In genomic region chr6:154390034-154390433, GRCh38 we compare ENCODE assay signal across 25 cellular contexts. TPM values are rescaled to one million over a fixed set of nuclear protein-coding genes. Genes with fewer than 3 reads are reported as not detected.
DNase-seq lines count a peak whose midpoint lies in the region; ATAC-seq, FAIRE-seq and TF ChIP-seq lines count a peak whose summit lies in the region.
"Had no signal": no experiment of that assay in that cellular context is flagged by ENCODE, and none has a peak within 500 bp of the region (broad histone marks: within the 10 kb centered on the region; RNA-seq: fewer than 3 reads in every experiment).

No MANE protein-coding gene starts in this region.

- POLR2A ChIA-PET in HepG2 (lab: Yijun Ruan, JAX), result no interaction called here

- 82% methylated on average over 1 of the region's 1 CpG for WGBS in mammary epithelial cell (ENCODE audit: low coverage, missing lambda C conversion rate)
- 97% methylated on average over 1 of the region's 1 CpG for WGBS in HepG2 (ENCODE audit: low lambda C conversion rate)

- no peaks in the 10 kb centered on the region for H4K20me1 ChIP-seq in mammary epithelial cell (ENCODE audit: insufficient read depth, low read length)
- no peaks in the 10 kb centered on the region for H4K20me1 ChIP-seq in HepG2 (ENCODE audit: insufficient read depth, low read length)
- H4K20me1 ChIP-seq: BLaER1 treated with 17β-estradiol and CSF1 and Interleukin-3, amounts not matched to agents 10 nM and 100 nM had no signal

- H3K4me2 ChIP-seq in mammary epithelial cell (ENCODE audit: insufficient read depth, low read depth, low read length) (no peak overlapping the region), HepG2 (ENCODE audit: low read depth, low read length) (no peak overlapping the region)
- H3K4me2 ChIP-seq: A549; BLaER1 treated with 17β-estradiol and CSF1 and Interleukin-3, amounts not matched to agents 10 nM and 100 nM; GM23338 had no signal

- DNase-seq in mammary epithelial cell (peak; percentile 25), breast epithelium (ENCODE audit: low spot score in 2 of 2) (no peak), HepG2 (ENCODE audit: low spot score) (no peak), mucosa of descending colon (no peak), left ventricle myocardium superior (no peak)
- DNase-seq: AML-193; CD4-positive, alpha-beta T cell; COR-L47; DMS 273 treated with DMSO at 0.1 percent for 48 hours; H9; KG1; MG63; NCI-H2029; NCI-H446; NCI-H524 treated with DMSO at 0.1 percent for 48 hours; NCI-H774; Right ventricle myocardium superior; RPMI8226 had no signal

- H3K9me3 ChIP-seq in mammary epithelial cell (replicated peaks; ENCODE audit: insufficient read depth, low read length) (no peaks in the 10 kb centered on the region), breast epithelium (peaks cover 0 to 5% of the 10 kb centered on the region in 2 donors), HepG2 (ENCODE audit: low read length) (no peaks in the 10 kb centered on the region), mucosa of descending colon (no peaks in the 10 kb centered on the region)

- no peak overlapping the region for H3K9ac ChIP-seq in mammary epithelial cell (ENCODE audit: insufficient read depth, low read length)
- H3K9ac ChIP-seq in HepG2 (ENCODE audit: insufficient read depth, low read depth, low read length), result no peak overlapping the region
- H3K9ac ChIP-seq: BLaER1 treated with 17β-estradiol and CSF1 and Interleukin-3, amounts not matched to agents 10 nM and 100 nM had no signal

- TF ChIP-seq EP300 in HepG2 (IDR thresholded peaks at IDR 0.05; ENCODE audit: low read depth in 2 of 2, low read length in 2 of 2) (no peak), HepG2 (CRISPR knock-in tag; IDR thresholded peaks at IDR 0.05; ENCODE audit: borderline replicate concordance) (no peak)

- in situ Hi-C loops in mammary epithelial cell (cut with MboI; ENCODE audit: low sequenced_read_pairs in 2 of 2) (no loop called here), HepG2 (cut with HindIII; ENCODE audit: extremely low pct_ligation_motif_present, low pct_unique_long_range_greater_than_20kb) (no loop called here)

- peaks cover 12% of the 10 kb centered on the region for H3K4me1 ChIP-seq in mammary epithelial cell (ENCODE audit: insufficient read depth, low read length)
- H3K4me1 ChIP-seq in breast epithelium, result no peaks in the 10 kb centered on the region
- peaks cover 33% of the 10 kb centered on the region for H3K4me1 ChIP-seq in HepG2 (ENCODE audit: insufficient read depth, low read length)
- no peaks in the 10 kb centered on the region for H3K4me1 ChIP-seq in mucosa of descending colon (ENCODE audit: low read depth)

- TF ChIP-seq POLR2A in breast epithelium (IDR thresholded peaks at IDR 0.05) (no peak), HepG2 (IDR thresholded peaks at IDR 0.05; ENCODE audit: insufficient read depth in 1 of 2, low read depth in 2 of 2, low read length in 2 of 2) (no peak)

- H3K27me3 ChIP-seq in mammary epithelial cell (ENCODE audit: insufficient read depth, low read length) (no peaks in the 10 kb centered on the region), breast epithelium (no peaks in the 10 kb centered on the region), HepG2 (ENCODE audit: control insufficient read depth in 1 of 2, insufficient read depth in 2 of 2, low read length in 2 of 2) (no peaks in the 10 kb centered on the region)
- H3K27me3 ChIP-seq: BLaER1 treated with 17β-estradiol and CSF1 and Interleukin-3, amounts not matched to agents 10 nM and 100 nM; MG63; SJSA1 had no signal

- H3K4me3 ChIP-seq in mammary epithelial cell (replicated peaks in 1 of 3; ENCODE audit: insufficient read depth in 1 of 3, low read depth in 2 of 3, low read length in 3 of 3) (no peak overlapping the region), breast epithelium (no peak overlapping the region), HepG2 (replicated peaks in 1 of 3; ENCODE audit: insufficient read depth in 1 of 3, low read depth in 2 of 3, low read length in 3 of 3) (no peak overlapping the region), mucosa of descending colon (no peak overlapping the region)
- H3K4me3 ChIP-seq: A549; BLaER1 treated with 17β-estradiol and CSF1 and Interleukin-3, amounts not matched to agents 10 nM and 100 nM; GM23338; MG63; SJSA1 had no signal

- H3K79me2 ChIP-seq in mammary epithelial cell (ENCODE audit: insufficient read depth, low read length), result no peaks in the 10 kb centered on the region
- H3K79me2 ChIP-seq in HepG2 (ENCODE audit: insufficient read depth, low read length), result no peaks in the 10 kb centered on the region

- TF ChIP-seq RAD21 in HepG2 (CRISPR knock-in tag; IDR thresholded peaks at IDR 0.05), result no peak

- TF ChIP-seq CTCF in mammary epithelial cell (conservative IDR thresholded peaks at IDR 0.05 in 1 of 2, IDR thresholded peaks at IDR 0.05 in 1 of 2; ENCODE audit: extremely low read depth in 1 of 2, insufficient read depth in 1 of 2, low read depth in 1 of 2, low read length in 2 of 2), result no peak
- no peak for TF ChIP-seq CTCF in breast epithelium (IDR thresholded peaks at IDR 0.05)
- TF ChIP-seq CTCF in HepG2 (CRISPR knock-in tag; IDR thresholded peaks at IDR 0.05), result no peak
- TF ChIP-seq CTCF in mucosa of descending colon (IDR thresholded peaks at IDR 0.05), result no peak

- intact Hi-C loops in mammary epithelial cell (cut with micrococcal nuclease), result no loop called here
- intact Hi-C loops in breast epithelium (cut with DNase I; ENCODE audit: low total_unique reads), result no loop called here
- intact Hi-C loops in HepG2 (cut with micrococcal nuclease; ENCODE audit: unreplicated experiment), result no loop called here
- intact Hi-C loops in mucosa of descending colon (cut with DNase I, micrococcal nuclease), result no loop called here
- intact Hi-C loops in left ventricle myocardium superior (cut with micrococcal nuclease), result no loop called here

- FAIRE-seq in HepG2 (lab: Jason Lieb, UNC), result no peak
- FAIRE-seq: A549, HTR-8/SVneo had no signal

- H3K36me3 ChIP-seq in mammary epithelial cell (ENCODE audit: insufficient read depth, low read length) (no peaks in the 10 kb centered on the region), breast epithelium (no peaks in the 10 kb centered on the region), HepG2 (replicated peaks in 1 of 2; ENCODE audit: control insufficient read depth in 1 of 2, insufficient read depth in 2 of 2, low read length in 2 of 2) (no peaks in the 10 kb centered on the region), mucosa of descending colon (ENCODE audit: low read depth) (no peaks in the 10 kb centered on the region)
- H3K36me3 ChIP-seq: BLaER1 treated with 17β-estradiol and CSF1 and Interleukin-3, amounts not matched to agents 10 nM and 100 nM; MG63; SJSA1 had no signal

- dilution Hi-C loops in mammary epithelial cell (cut with HindIII; ENCODE audit: low sequenced_read_pairs), result no loop called here

- H2AFZ ChIP-seq in mammary epithelial cell (ENCODE audit: low read depth, low read length) (no peak overlapping the region), HepG2 (ENCODE audit: low read length) (no peak overlapping the region)
- H2AFZ ChIP-seq: GM23338 had no signal

- BruUV-seq in mammary epithelial cell (replicated peaks; lab: Mats Ljungman, UMichigan) (no TSS peak), HepG2 (replicated peaks; lab: Mats Ljungman, UMichigan) (no TSS peak)

- CTCF ChIA-PET in mammary epithelial cell (lab: Charles Lee; ENCODE audit: low non-redundant PET) (no interaction called here), HepG2 (lab: Yijun Ruan, JAX; ENCODE audit: low intra/inter-chr PET ratio, low total read pairs) (no interaction called here)

- ATAC-seq in HG03432 (IDR thresholded peaks at IDR 0.05; ENCODE audit: unreplicated experiment) (peak; percentile 46), HepG2 (peak; percentile 10; the same call in 1 of the 3 replicates), mucosa of descending colon (no peak), left ventricle myocardium superior (no peak), GM18868 (IDR thresholded peaks at IDR 0.05; ENCODE audit: unreplicated experiment) (no peak)
- ATAC-seq: A549, GM23338 had no signal

- H3K27ac ChIP-seq in mammary epithelial cell (ENCODE audit: insufficient read depth, low read depth, low read length) (no peak overlapping the region), breast epithelium (no peak overlapping the region), HepG2 (ENCODE audit: extremely low read length, insufficient read depth, low read length) (no peak overlapping the region)
- H3K27ac ChIP-seq: A549; BLaER1 treated with 17β-estradiol and CSF1 and Interleukin-3, amounts not matched to agents 10 nM and 100 nM; SJSA1 had no signal

RNA-seq across cellular contexts. Expression of gene IPCEF1, which starts 33.4 kb away (rescaled TPM):
- under 1 TPM in 1 of 2 donors, not detected in 1; under 0.01 TPM for total RNA-seq in mammary epithelial cell
- not detected for polyA plus RNA-seq in mammary epithelial cell
- polyA minus RNA-seq in mammary epithelial cell, result not detected
- 1 to 10 TPM; 3.7 to 6.7 (median 5.6) TPM for total RNA-seq in breast epithelium
- not detected in 2 replicates for total RNA-seq in HepG2 (2016; rRNA removed; fragmentation: Illumina TruSeq; extraction: Trizol)
- 0.62 TPM in 1 of 2 replicates, not detected in the other for total RNA-seq in HepG2 (2016; cell fraction: cytosol; rRNA removed; fragmentation: Illumina TruSeq; extraction: Trizol; ENCODE audit: low read depth)
- total RNA-seq in HepG2 (2016; cell fraction: insoluble cytoplasmic fraction; rRNA removed; fragmentation: Illumina TruSeq; extraction: Trizol), result 0.06 and 0.30 TPM in 2 replicates
- not detected in 2 replicates for total RNA-seq in HepG2 (2016; cell fraction: membrane; rRNA removed; fragmentation: Illumina TruSeq; extraction: Trizol)
- not detected in 2 replicates for total RNA-seq in HepG2 (2016; cell fraction: nucleus; rRNA removed; fragmentation: Illumina TruSeq; extraction: Trizol)
- 0.03 and 0.22 TPM in 2 replicates for polyA plus RNA-seq in HepG2 (2011; rRNA removed)
- polyA plus RNA-seq in HepG2 (2011; cell fraction: cytosol; rRNA removed), result 0.10 and 0.19 TPM in 2 replicates
- polyA plus RNA-seq in HepG2 (2011; cell fraction: nucleus; rRNA removed), result 0.02 and 0.23 TPM in 2 replicates
- 0.03 TPM in 1 of 2 replicates, not detected in the other for polyA plus RNA-seq in HepG2 (2012)
- not detected in 2 replicates for polyA plus RNA-seq in HepG2 (2016; cell fraction: cytosol; fragmentation: Illumina TruSeq; extraction: Trizol; ENCODE audit: low read depth)
- polyA plus RNA-seq in HepG2 (2016; cell fraction: insoluble cytoplasmic fraction; fragmentation: Illumina TruSeq; extraction: Trizol; ENCODE audit: low read depth), result not detected in 2 replicates
- not detected in 2 replicates for polyA plus RNA-seq in HepG2 (2016; cell fraction: membrane; fragmentation: Illumina TruSeq; extraction: Trizol; ENCODE audit: low read depth)
- polyA plus RNA-seq in HepG2 (2016; cell fraction: nucleus; fragmentation: Illumina TruSeq; extraction: Trizol; ENCODE audit: insufficient read depth, low read depth), result not detected in 2 replicates
- polyA minus RNA-seq in HepG2 (2011; rRNA and poly(A)+ RNA removed; ENCODE audit: low replicate concordance), result not detected in 2 replicates
- polyA minus RNA-seq in HepG2 (2011; cell fraction: cytosol; rRNA and poly(A)+ RNA removed), result 0.20 TPM in 1 of 2 replicates, not detected in the other
- 0.12 and 0.13 TPM in 2 replicates for polyA minus RNA-seq in HepG2 (2011; cell fraction: nucleus; rRNA and poly(A)+ RNA removed)
- 1 to 10 TPM; 1.8 to 3.4 (median 2.3) TPM for total RNA-seq in mucosa of descending colon
- total RNA-seq in left ventricle myocardium superior, result 1.7 TPM

Comparison
In these comparisons a context has a peak if more than half of its experiments do, and no peak if none do; other contexts are left out.
1. ATAC-seq: peak in HG03432 (single experiment) and HepG2 (single experiment); none in mucosa of descending colon (single experiment), left ventricle myocardium superior (single experiment) and GM18868 (single experiment).